In the genomic region with DNA sequence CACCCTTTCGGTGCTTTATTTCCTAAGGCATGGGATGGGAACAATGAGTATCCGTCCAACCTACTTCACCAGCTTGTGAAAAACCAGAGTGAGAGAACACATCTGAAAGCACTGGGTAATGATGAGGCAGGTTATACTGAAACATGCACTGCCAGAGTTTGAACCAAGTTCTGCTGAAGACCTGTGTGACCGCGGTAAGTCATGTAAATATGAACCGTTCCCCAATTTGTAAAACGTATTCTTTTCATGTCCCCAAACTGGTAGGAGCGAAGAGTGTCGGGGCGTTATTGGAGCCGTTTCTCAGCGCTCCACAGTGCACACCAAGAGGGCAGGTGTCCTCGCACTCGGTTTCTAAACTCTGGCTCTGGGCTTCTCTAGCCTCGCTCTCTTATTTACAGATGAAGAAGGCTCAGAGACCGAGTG, we compare ENCODE assay signal across 8 cellular contexts. TPM values are rescaled to one million over a fixed set of nuclear protein-coding genes. Genes with fewer than 3 reads are reported as not detected.
DNase-seq lines count a peak whose midpoint lies in the region; ATAC-seq and TF ChIP-seq lines count a peak whose summit lies in the region.

No MANE protein-coding gene starts in this region.

- H3K4me1 ChIP-seq in mononuclear cell (ENCODE audit: insufficient read depth, low read length): peaks cover 12% of the 10 kb centered on the region

- peak overlapping the region; percentile 58 for H3K4me3 ChIP-seq in AG04450 (ENCODE audit: low read depth, low read length)
- peak overlapping the region; percentile 99 for H3K4me3 ChIP-seq in HL-60 (replicated peaks; ENCODE audit: insufficient read depth, low read length)
- H3K4me3 ChIP-seq in coronary artery: peak overlapping the region; percentile 66
- H3K4me3 ChIP-seq in mononuclear cell (ENCODE audit: low read length): peak overlapping the region; percentile 69

- POLR2A ChIA-PET in AG04450 (lab: Yijun Ruan, JAX): no interaction called here

- CTCF ChIA-PET in AG04450 (lab: Charles Lee): interaction anchor here (0.8 to 1.6 kb wide), 6 partner anchors 8 to 203 kb away, joined by 3 to 24 read pairs (median 3); no protein-coding TSS in a partner anchor

- intact Hi-C loops in left colon (cut with DNase I, micrococcal nuclease): loop anchor here in 1 of 2 donors (10.0 kb wide), 1 partner anchor 144 kb away; a partner anchor contains a TSS

- TF ChIP-seq CTCF in AG04450 (IDR thresholded peaks at IDR 0.05; ENCODE audit: low read depth, low read length): no peak
- no peak for TF ChIP-seq CTCF in HL-60 (IDR thresholded peaks at IDR 0.05; ENCODE audit: insufficient read depth, low read length)
- no peak for TF ChIP-seq CTCF in coronary artery (IDR thresholded peaks at IDR 0.05)

- H3K9me3 ChIP-seq in AG04450 (ENCODE audit: control insufficient read depth, insufficient read depth, low read length): no peaks in the 10 kb centered on the region
- H3K9me3 ChIP-seq in mononuclear cell (ENCODE audit: low read depth, low read length): no peaks in the 10 kb centered on the region

- DNase-seq in AG04450 (ENCODE audit: low read depth, low spot score) (no peak), HL-60 (ENCODE audit: low read depth in 1 of 2, low spot score in 1 of 2) (no peak), coronary artery (ENCODE audit: low spot score) (no peak), left colon (no peak), ecto neural progenitor cell (ENCODE audit: low spot score) (no peak)

- ATAC-seq in HG02798 (IDR thresholded peaks at IDR 0.05; ENCODE audit: poor library complexity, unreplicated experiment): no peak
- no peak for ATAC-seq in GM18505 (IDR thresholded peaks at IDR 0.05; ENCODE audit: unreplicated experiment)
- ATAC-seq in left colon: no peak

- peak overlapping the region; percentile 78 for H3K27ac ChIP-seq in AG04450 (ENCODE audit: low read depth, low read length)
- H3K27ac ChIP-seq in HL-60 (replicated peaks): no peak overlapping the region
- peak overlapping the region; percentile 65 to 79 for H3K27ac ChIP-seq in coronary artery

- no peak for TF ChIP-seq POLR2A in GM18505 (IDR thresholded peaks at IDR 0.05; ENCODE audit: borderline replicate concordance, extremely low read depth, insufficient read depth, insufficient read length)

- H3K27me3 ChIP-seq in AG04450 (ENCODE audit: control insufficient read depth, insufficient read depth, low read length): peaks cover 2% of the 10 kb centered on the region
- H3K27me3 ChIP-seq in HL-60 (ENCODE audit: insufficient read depth, poor library complexity, severe bottlenecking): no peaks in the 10 kb centered on the region
- no peaks in the 10 kb centered on the region for H3K27me3 ChIP-seq in mononuclear cell (ENCODE audit: insufficient read depth, low read length)

RNA-seq across cellular contexts. Expression of a gene that starts 0.8 kb away (rescaled TPM):
- polyA plus RNA-seq in AG04450 (2011; rRNA removed): 43.3 and 49.8 TPM in 2 replicates
- polyA minus RNA-seq in AG04450 (2011; rRNA and poly(A)+ RNA removed): 27.0 and 31.0 TPM in 2 replicates
- total RNA-seq in mononuclear cell (92.7 TPM), left colon (10 to 100 TPM; 22.2 to 24.1 TPM)

RNA-seq across cellular contexts. Expression of a gene that starts 33.3 kb away (rescaled TPM):
- not detected in 2 replicates for polyA plus RNA-seq in AG04450 (2011; rRNA removed)
- not detected in 2 replicates for polyA minus RNA-seq in AG04450 (2011; rRNA and poly(A)+ RNA removed)
- total RNA-seq in mononuclear cell (not detected), left colon (not detected)
